Comparison of ENCODE assay signal across 1 cellular context in the genomic region with DNA sequence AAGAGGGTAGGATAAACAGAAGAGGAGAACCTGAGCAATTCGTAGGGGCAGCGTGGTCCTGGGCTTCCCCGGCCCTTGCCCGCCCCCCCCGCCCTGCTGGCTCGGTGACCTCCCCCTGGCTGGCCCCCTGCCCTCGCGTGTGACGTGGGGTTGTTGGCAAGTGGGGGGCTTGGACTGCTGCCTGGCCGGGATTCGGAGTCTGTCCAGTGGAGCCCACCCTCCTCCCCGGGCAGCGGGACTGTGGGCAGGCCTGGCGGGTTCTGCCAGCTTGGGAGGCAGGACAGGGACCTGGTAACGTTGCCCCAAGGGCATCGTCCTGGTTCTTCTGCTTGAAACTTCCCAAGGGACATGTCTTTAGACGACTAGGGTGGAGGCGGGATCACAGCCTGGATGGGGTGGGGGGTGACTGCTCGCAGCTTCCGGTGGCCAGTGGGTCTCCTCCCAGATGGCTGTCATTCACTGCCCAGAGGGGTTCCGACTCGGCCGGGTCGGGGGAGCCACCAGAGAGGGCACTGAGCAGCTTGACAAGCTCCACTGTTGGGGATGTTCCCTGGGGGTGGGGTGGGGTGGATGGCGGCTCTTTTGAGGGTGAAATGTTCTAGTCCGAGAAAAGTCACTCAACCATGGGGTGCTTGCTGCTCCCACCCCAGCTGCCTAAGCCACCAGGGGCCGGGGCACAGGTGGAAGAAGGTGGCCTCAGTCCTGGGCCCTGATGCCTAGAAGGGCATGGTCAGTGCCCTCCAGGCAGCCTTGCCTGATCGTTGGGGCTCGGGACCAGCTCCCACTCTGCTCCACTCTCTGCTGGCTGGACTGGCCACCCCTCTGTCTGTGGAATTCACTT.
TF ChIP-seq lines count a peak whose summit lies in the region.

No MANE protein-coding gene starts in this region.

TF ChIP-seq in GM23338, 12 proteins besides CTCF, POLR2A, EP300 and RAD21 (continued from another document):
- TF ChIP-seq, protein P1, sequence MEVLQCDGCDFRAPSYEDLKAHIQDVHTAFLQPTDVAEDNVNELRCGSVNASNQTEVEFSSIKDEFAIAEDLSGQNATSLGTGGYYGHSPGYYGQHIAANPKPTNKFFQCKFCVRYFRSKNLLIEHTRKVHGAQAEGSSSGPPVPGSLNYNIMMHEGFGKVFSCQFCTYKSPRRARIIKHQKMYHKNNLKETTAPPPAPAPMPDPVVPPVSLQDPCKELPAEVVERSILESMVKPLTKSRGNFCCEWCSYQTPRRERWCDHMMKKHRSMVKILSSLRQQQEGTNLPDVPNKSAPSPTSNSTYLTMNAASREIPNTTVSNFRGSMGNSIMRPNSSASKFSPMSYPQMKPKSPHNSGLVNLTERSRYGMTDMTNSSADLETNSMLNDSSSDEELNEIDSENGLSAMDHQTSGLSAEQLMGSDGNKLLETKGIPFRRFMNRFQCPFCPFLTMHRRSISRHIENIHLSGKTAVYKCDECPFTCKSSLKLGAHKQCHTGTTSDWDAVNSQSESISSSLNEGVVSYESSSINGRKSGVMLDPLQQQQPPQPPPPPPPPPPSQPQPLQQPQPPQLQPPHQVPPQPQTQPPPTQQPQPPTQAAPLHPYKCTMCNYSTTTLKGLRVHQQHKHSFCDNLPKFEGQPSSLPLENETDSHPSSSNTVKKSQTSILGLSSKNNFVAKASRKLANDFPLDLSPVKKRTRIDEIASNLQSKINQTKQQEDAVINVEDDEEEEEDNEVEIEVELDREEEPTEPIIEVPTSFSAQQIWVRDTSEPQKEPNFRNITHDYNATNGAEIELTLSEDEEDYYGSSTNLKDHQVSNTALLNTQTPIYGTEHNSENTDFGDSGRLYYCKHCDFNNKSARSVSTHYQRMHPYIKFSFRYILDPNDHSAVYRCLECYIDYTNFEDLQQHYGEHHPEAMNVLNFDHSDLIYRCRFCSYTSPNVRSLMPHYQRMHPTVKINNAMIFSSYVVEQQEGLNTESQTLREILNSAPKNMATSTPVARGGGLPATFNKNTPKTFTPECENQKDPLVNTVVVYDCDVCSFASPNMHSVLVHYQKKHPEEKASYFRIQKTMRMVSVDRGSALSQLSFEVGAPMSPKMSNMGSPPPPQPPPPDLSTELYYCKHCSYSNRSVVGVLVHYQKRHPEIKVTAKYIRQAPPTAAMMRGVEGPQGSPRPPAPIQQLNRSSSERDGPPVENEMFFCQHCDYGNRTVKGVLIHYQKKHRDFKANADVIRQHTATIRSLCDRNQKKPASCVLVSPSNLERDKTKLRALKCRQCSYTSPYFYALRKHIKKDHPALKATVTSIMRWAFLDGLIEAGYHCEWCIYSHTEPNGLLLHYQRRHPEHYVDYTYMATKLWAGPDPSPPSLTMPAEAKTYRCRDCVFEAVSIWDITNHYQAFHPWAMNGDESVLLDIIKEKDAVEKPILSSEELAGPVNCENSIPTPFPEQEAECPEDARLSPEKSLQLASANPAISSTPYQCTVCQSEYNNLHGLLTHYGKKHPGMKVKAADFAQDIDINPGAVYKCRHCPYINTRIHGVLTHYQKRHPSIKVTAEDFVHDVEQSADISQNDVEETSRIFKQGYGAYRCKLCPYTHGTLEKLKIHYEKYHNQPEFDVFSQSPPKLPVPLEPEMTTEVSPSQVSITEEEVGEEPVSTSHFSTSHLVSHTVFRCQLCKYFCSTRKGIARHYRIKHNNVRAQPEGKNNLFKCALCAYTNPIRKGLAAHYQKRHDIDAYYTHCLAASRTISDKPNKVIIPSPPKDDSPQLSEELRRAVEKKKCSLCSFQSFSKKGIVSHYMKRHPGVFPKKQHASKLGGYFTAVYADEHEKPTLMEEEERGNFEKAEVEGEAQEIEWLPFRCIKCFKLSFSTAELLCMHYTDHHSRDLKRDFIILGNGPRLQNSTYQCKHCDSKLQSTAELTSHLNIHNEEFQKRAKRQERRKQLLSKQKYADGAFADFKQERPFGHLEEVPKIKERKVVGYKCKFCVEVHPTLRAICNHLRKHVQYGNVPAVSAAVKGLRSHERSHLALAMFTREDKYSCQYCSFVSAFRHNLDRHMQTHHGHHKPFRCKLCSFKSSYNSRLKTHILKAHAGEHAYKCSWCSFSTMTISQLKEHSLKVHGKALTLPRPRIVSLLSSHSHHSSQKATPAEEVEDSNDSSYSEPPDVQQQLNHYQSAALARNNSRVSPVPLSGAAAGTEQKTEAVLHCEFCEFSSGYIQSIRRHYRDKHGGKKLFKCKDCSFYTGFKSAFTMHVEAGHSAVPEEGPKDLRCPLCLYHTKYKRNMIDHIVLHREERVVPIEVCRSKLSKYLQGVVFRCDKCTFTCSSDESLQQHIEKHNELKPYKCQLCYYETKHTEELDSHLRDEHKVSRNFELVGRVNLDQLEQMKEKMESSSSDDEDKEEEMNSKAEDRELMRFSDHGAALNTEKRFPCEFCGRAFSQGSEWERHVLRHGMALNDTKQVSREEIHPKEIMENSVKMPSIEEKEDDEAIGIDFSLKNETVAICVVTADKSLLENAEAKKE (CRISPR knock-in tag; IDR thresholded peaks at IDR 0.05): no peak
- TF ChIP-seq ETS1 (IDR thresholded peaks at IDR 0.05): no peak
- no peak for TF ChIP-seq REST (IDR thresholded peaks at IDR 0.05; ENCODE audit: unreplicated experiment)
